In genomic region chr1:19762175-19762779, GRCh38 we compare ENCODE assay signal across 8 cellular contexts. TPM values are rescaled to one million over a fixed set of nuclear protein-coding genes. Genes with fewer than 3 reads are reported as not detected.
DNase-seq lines count a peak whose midpoint lies in the region; ATAC-seq lines count a peak whose summit lies in the region.

No MANE protein-coding gene starts in this region.

- peak; percentile 68 for DNase-seq in DMS 273 (lab: John Stamatoyannopoulos, UW; ENCODE audit: unreplicated experiment)
- DNase-seq in DMS 273 treated with DMSO at 0.1 percent for 48 hours (lab: John Stamatoyannopoulos, UW) = no peak
- DNase-seq in NCI-H1694 treated with DMSO at 0.1 percent for 48 hours (lab: John Stamatoyannopoulos, UW) = peak; percentile 22
- DNase-seq in activated T-cell treated with anti-CD3 and anti-CD28 coated beads for 48 hours (ENCODE audit: low read depth) = peak; percentile 31
- DNase-seq in left ventricle myocardium superior = peak; percentile 49
- peak; percentile 11 to 28 for DNase-seq in stimulated activated CD4-positive, alpha-beta T cell treated with anti-CD3 and anti-CD28 coated beads, Interleukin-4, amount 100 ng/mL, for 48 hours (ENCODE audit: low read depth in 2 of 2)

- intact Hi-C loops in left ventricle myocardium superior (cut with micrococcal nuclease) = no loop called here

- ATAC-seq in left ventricle myocardium superior (peak; percentile 31), HG03442 (IDR thresholded peaks at IDR 0.05; ENCODE audit: unreplicated experiment) (no peak), HG03025 (IDR thresholded peaks at IDR 0.05; ENCODE audit: low FRiP score, unreplicated experiment) (no peak)

RNA-seq across cellular contexts. Expression of gene TMCO4, which starts 37.4 kb away (rescaled TPM):
- total RNA-seq in left ventricle myocardium superior = 8.9 TPM

RNA-seq across cellular contexts. Expression of gene RNF186, which starts 52.8 kb away (rescaled TPM):
- not detected for total RNA-seq in left ventricle myocardium superior
